In the genomic region with DNA sequence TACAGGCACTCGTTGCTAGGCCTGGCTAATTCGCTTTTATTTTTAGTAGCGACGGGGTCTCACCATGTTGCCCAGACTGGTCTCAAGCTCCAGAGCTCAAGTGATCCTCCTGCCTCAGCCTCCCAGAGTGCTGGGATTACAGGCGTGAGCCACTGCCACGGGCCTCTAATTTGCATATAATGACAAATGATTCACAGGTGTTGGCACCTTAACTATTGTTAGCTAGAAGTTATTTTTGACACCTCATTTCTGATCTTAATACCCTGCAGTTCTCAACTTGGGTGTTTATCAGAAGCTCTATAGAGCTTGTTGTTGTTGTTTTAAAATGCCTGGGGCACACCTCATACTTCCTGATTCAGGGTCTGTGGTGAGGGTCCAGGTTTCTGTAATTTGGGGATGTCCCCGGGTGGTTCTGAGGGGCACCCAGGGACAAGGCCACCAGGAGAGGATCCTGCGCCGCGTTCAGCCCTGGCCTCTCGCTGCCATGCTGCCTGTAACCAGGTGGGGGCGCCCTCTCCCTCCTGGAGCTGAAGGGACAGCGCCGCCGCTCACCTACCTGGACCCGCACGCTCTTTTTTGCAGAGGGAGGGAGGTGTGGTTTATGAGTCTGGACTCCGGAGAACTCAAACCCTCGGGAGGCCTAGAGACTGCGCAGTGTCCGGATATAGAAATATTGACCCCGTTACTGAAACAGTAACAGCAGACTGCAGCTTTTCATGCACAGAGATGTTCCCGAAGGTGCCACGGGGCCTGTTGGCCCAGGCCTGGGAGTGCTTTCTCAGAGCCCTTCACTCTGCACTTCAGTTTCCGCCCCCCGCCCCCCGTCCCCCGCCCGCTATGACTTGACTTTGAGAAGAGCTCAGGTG, we compare ENCODE assay signal across 8 cellular contexts. TPM values are rescaled to one million over a fixed set of nuclear protein-coding genes. Genes with fewer than 3 reads are reported as not detected.
DNase-seq lines count a peak whose midpoint lies in the region; ATAC-seq, FAIRE-seq and TF ChIP-seq lines count a peak whose summit lies in the region.

No MANE protein-coding gene starts in this region.

- FAIRE-seq in HepG2 (lab: Jason Lieb, UNC), result peak; percentile 74

- CTCF ChIA-PET in activated CD4-positive, alpha-beta T cell treated with anti-CD3 and anti-CD28 coated beads, Interleukin-2, amount 10 ng/mL, durations not matched to agents 7 days and 5 days (lab: Charles Lee), result interaction anchor here (0.6 to 4.8 kb wide), 24 partner anchors 8 to 760 kb away, joined by 3 to 30 read pairs (median 5); partner anchors contain the start of genes DTL, INTS7 and NEK2
- CTCF ChIA-PET in HepG2 (lab: Yijun Ruan, JAX; ENCODE audit: low intra/inter-chr PET ratio, low total read pairs), result interaction anchor here (0.7 to 2.3 kb wide), 5 partner anchors 18 to 336 kb away, joined by 3 to 7 read pairs (median 5); partner anchors contain the start of genes INTS7 and LPGAT1

- H3K4me3 ChIP-seq in coronary artery (peak overlapping the region; percentile 56), HepG2 (replicated peaks in 1 of 3; ENCODE audit: insufficient read depth in 1 of 3, low read depth in 2 of 3, low read length in 3 of 3) (peak overlapping the region; percentile 57 to 70 (median 58))

- in situ Hi-C loops in HepG2 (cut with HindIII; ENCODE audit: extremely low pct_ligation_motif_present, low pct_unique_long_range_greater_than_20kb), result loop anchor here (5.0 kb wide), 2 partner anchors 134 to 339 kb away; partner anchors contain the start of genes DTL, INTS7 and LPGAT1

- peaks cover 13% of the 10 kb centered on the region for H3K27me3 Mint-ChIP-seq in activated CD4-positive, alpha-beta T cell treated with anti-CD3 and anti-CD28 coated beads, Interleukin-2, amount 10 ng/mL, durations not matched to agents 7 days and 5 days

- peak overlapping the region; percentile 95 for H3K4me2 ChIP-seq in HepG2 (ENCODE audit: low read depth, low read length)

- peaks cover 7% of the 10 kb centered on the region for H3K36me3 Mint-ChIP-seq in activated CD4-positive, alpha-beta T cell treated with anti-CD3 and anti-CD28 coated beads, Interleukin-2, amount 10 ng/mL, durations not matched to agents 7 days and 5 days (ENCODE audit: low read depth)

- intact Hi-C loops in HepG2 (cut with micrococcal nuclease; ENCODE audit: unreplicated experiment), result loop anchor here (1.0 to 5.0 kb wide), 5 partner anchors 39 to 336 kb away; partner anchors contain the start of genes DTL and INTS7

- POLR2A ChIA-PET in activated CD4-positive, alpha-beta T cell treated with anti-CD3 and anti-CD28 coated beads, Interleukin-2, amount 10 ng/mL, durations not matched to agents 7 days and 5 days (lab: Charles Lee), result no interaction called here
- POLR2A ChIA-PET in HepG2 (lab: Yijun Ruan, JAX), result interaction anchor here (0.6 to 3.6 kb wide), 5 partner anchors 24 to 536 kb away, joined by 4 to 22 read pairs (median 4); partner anchors contain the start of genes DTL and INTS7

- peak overlapping the region; percentile 29 for H3K4me3 Mint-ChIP-seq in activated CD4-positive, alpha-beta T cell treated with anti-CD3 and anti-CD28 coated beads, Interleukin-2, amount 10 ng/mL, durations not matched to agents 7 days and 5 days

- TF ChIP-seq POLR2A in HepG2 (IDR thresholded peaks at IDR 0.05; ENCODE audit: insufficient read depth in 1 of 2, low read depth in 2 of 2, low read length in 2 of 2), result no peak

- H3K36me3 ChIP-seq in HepG2 (replicated peaks in 1 of 2; ENCODE audit: control insufficient read depth in 1 of 2, insufficient read depth in 2 of 2, low read length in 2 of 2), result no peaks in the 10 kb centered on the region

- TF ChIP-seq RAD21 in HepG2 (CRISPR knock-in tag; IDR thresholded peaks at IDR 0.05), result peak; percentile 98

- peak; percentile 100 for TF ChIP-seq CTCF in 22Rv1 (IDR thresholded peaks at IDR 0.05)
- peak; percentile 69 for TF ChIP-seq CTCF in coronary artery (IDR thresholded peaks at IDR 0.05)
- peak; percentile 99 for TF ChIP-seq CTCF in HepG2 (CRISPR knock-in tag; IDR thresholded peaks at IDR 0.05)

- TF ChIP-seq EP300 in HepG2 (IDR thresholded peaks at IDR 0.05; ENCODE audit: low read depth in 2 of 2, low read length in 2 of 2) (0 out of 4 replicates have a peak, but pooled peaks of 1 of the 2 experiments have one; percentile 33), HepG2 (CRISPR knock-in tag; IDR thresholded peaks at IDR 0.05; ENCODE audit: borderline replicate concordance) (no peak)

- H4K20me1 ChIP-seq in HepG2 (ENCODE audit: insufficient read depth, low read length), result no peaks in the 10 kb centered on the region

- peaks cover 3 to 14% of the 10 kb centered on the region in 2 experiments; a peak in 3 of 5 replicates for H3K27me3 ChIP-seq in HepG2 (ENCODE audit: control insufficient read depth in 1 of 2, insufficient read depth in 2 of 2, low read length in 2 of 2)

- H3K4me1 ChIP-seq in HepG2 (ENCODE audit: insufficient read depth, low read length), result peaks cover 25% of the 10 kb centered on the region

- no TSS peak for BruUV-seq in HepG2 (replicated peaks; lab: Mats Ljungman, UMichigan)

- peak overlapping the region; percentile 66 for H2AFZ ChIP-seq in HepG2 (ENCODE audit: low read length)

- DNase-seq in NCI-H446 (lab: John Stamatoyannopoulos, UW) (peak; percentile 11 to 72), coronary artery (ENCODE audit: low spot score) (no peak), HepG2 (ENCODE audit: low spot score) (peak; percentile 74)
- DNase-seq in activated CD4-positive, alpha-beta T cell treated with anti-CD3 and anti-CD28 coated beads, Interleukin-2, amount 10 ng/mL, durations not matched to agents 7 days and 5 days, result peak; percentile 85
- peak; percentile 37 to 74 (median 44) for DNase-seq in stimulated activated CD4-positive, alpha-beta T cell treated with anti-CD3 and anti-CD28 coated beads, TNF-alpha, amount 100 ng/mL, for 1 hour (ENCODE audit: low read depth in 3 of 3, low spot score in 1 of 3)

- H3K9ac ChIP-seq in HepG2 (ENCODE audit: insufficient read depth, low read depth, low read length), result no peak overlapping the region

- H3K9me3 ChIP-seq in HepG2 (ENCODE audit: low read length), result no peaks in the 10 kb centered on the region

- H3K4me1 Mint-ChIP-seq in activated CD4-positive, alpha-beta T cell treated with anti-CD3 and anti-CD28 coated beads, Interleukin-2, amount 10 ng/mL, durations not matched to agents 7 days and 5 days, result peaks cover 50% of the 10 kb centered on the region

- H3K27ac ChIP-seq in 22Rv1 (no peak overlapping the region), coronary artery (no peak overlapping the region), HepG2 (ENCODE audit: extremely low read length, insufficient read depth, low read length) (no peak overlapping the region)

- no peaks in the 10 kb centered on the region for H3K79me2 ChIP-seq in HepG2 (ENCODE audit: insufficient read depth, low read length)

- H3K27ac Mint-ChIP-seq in activated CD4-positive, alpha-beta T cell treated with anti-CD3 and anti-CD28 coated beads, Interleukin-2, amount 10 ng/mL, durations not matched to agents 7 days and 5 days, result peak overlapping the region; percentile 75

- peaks cover 6% of the 10 kb centered on the region for H3K9me3 Mint-ChIP-seq in activated CD4-positive, alpha-beta T cell treated with anti-CD3 and anti-CD28 coated beads, Interleukin-2, amount 10 ng/mL, durations not matched to agents 7 days and 5 days

- ATAC-seq in GM18519 (IDR thresholded peaks at IDR 0.05; ENCODE audit: low FRiP score, unreplicated experiment) (peak; percentile 33), HG03066 (IDR thresholded peaks at IDR 0.05; ENCODE audit: low read depth, unreplicated experiment) (peak; percentile 39), HepG2 (peak; percentile 92)

- WGBS in HepG2 (ENCODE audit: low lambda C conversion rate), result 3% methylated on average over 10 of the region's 29 CpGs

TF ChIP-seq in HepG2, 621 proteins besides CTCF, POLR2A, EP300 and RAD21 (continues in another document):
- TF ChIP-seq, protein P1, sequence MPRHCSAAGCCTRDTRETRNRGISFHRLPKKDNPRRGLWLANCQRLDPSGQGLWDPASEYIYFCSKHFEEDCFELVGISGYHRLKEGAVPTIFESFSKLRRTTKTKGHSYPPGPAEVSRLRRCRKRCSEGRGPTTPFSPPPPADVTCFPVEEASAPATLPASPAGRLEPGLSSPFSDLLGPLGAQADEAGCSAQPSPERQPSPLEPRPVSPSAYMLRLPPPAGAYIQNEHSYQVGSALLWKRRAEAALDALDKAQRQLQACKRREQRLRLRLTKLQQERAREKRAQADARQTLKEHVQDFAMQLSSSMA (CRISPR knock-in tag; IDR thresholded peaks at IDR 0.05), result no peak

RNA-seq across cellular contexts. Expression of gene NEK2, which starts 23.0 kb away (rescaled TPM):
- 10 to 100 TPM; 49.0 to 51.9 TPM for total RNA-seq in activated CD4-positive, alpha-beta T cell treated with anti-CD3 and anti-CD28 coated beads, Interleukin-2, amount 10 ng/mL, durations not matched to agents 7 days and 5 days
- 40.8 and 57.5 TPM in 2 replicates for total RNA-seq in HepG2 (2016; rRNA removed; fragmentation: Illumina TruSeq; extraction: Trizol)
- total RNA-seq in HepG2 (2016; cell fraction: cytosol; rRNA removed; fragmentation: Illumina TruSeq; extraction: Trizol; ENCODE audit: low read depth), result 7.0 TPM in 2 replicates
- 43.3 and 55.7 TPM in 2 replicates for total RNA-seq in HepG2 (2016; cell fraction: insoluble cytoplasmic fraction; rRNA removed; fragmentation: Illumina TruSeq; extraction: Trizol)
- total RNA-seq in HepG2 (2016; cell fraction: membrane; rRNA removed; fragmentation: Illumina TruSeq; extraction: Trizol), result 15.1 and 15.5 TPM in 2 replicates
- 16.9 and 19.9 TPM in 2 replicates for total RNA-seq in HepG2 (2016; cell fraction: nucleus; rRNA removed; fragmentation: Illumina TruSeq; extraction: Trizol)
- 6.0 and 10.9 TPM in 2 replicates for polyA plus RNA-seq in HepG2 (2011; rRNA removed)
- 6.1 and 6.5 TPM in 2 replicates for polyA plus RNA-seq in HepG2 (2011; cell fraction: cytosol; rRNA removed)
- 4.6 TPM in 2 replicates for polyA plus RNA-seq in HepG2 (2011; cell fraction: nucleus; rRNA removed)
- polyA plus RNA-seq in HepG2 (2012), result 9.8 and 17.4 TPM in 2 replicates
- 2.6 and 2.8 TPM in 2 replicates for polyA plus RNA-seq in HepG2 (2016; cell fraction: cytosol; fragmentation: Illumina TruSeq; extraction: Trizol; ENCODE audit: low read depth)
- 41.0 and 43.9 TPM in 2 replicates for polyA plus RNA-seq in HepG2 (2016; cell fraction: insoluble cytoplasmic fraction; fragmentation: Illumina TruSeq; extraction: Trizol; ENCODE audit: low read depth)
- 5.1 and 5.7 TPM in 2 replicates for polyA plus RNA-seq in HepG2 (2016; cell fraction: membrane; fragmentation: Illumina TruSeq; extraction: Trizol; ENCODE audit: low read depth)
- polyA plus RNA-seq in HepG2 (2016; cell fraction: nucleus; fragmentation: Illumina TruSeq; extraction: Trizol; ENCODE audit: insufficient read depth, low read depth), result 18.2 and 19.2 TPM in 2 replicates
- 9.2 and 31.3 TPM in 2 replicates for polyA minus RNA-seq in HepG2 (2011; rRNA and poly(A)+ RNA removed; ENCODE audit: low replicate concordance)
- 9.6 and 16.1 TPM in 2 replicates for polyA minus RNA-seq in HepG2 (2011; cell fraction: cytosol; rRNA and poly(A)+ RNA removed)
- polyA minus RNA-seq in HepG2 (2011; cell fraction: nucleus; rRNA and poly(A)+ RNA removed), result 10.6 and 16.0 TPM in 2 replicates

Comparison
In these comparisons a context has a peak if more than half of its experiments do, and no peak if none do; other contexts are left out.
1. ATAC-seq: peak in every context shown above with its lines; median percentile 92 in HepG2; 39 in HG03066; 33 in GM18519.